Comparison of ENCODE assay signal across 21 cellular contexts in genomic region chr11:33743291-33743690, GRCh38. TPM values are rescaled to one million over a fixed set of nuclear protein-coding genes. Genes with fewer than 3 reads are reported as not detected.
DNase-seq lines count a peak whose midpoint lies in the region; ATAC-seq and TF ChIP-seq lines count a peak whose summit lies in the region.
"Had no signal": no experiment of that assay in that cellular context is flagged by ENCODE, and none has a peak within 500 bp of the region (broad histone marks: within the 10 kb centered on the region; RNA-seq: fewer than 3 reads in every experiment).

No MANE protein-coding gene starts in this region.

- CTCF ChIA-PET in activated naive CD4-positive, alpha-beta T cell treated with anti-CD3 and anti-CD28 coated beads for 36 hours (lab: Charles Lee) = interaction anchor here (0.9 to 2.8 kb wide), 12 partner anchors 10 to 383 kb away, joined by 3 to 38 read pairs (median 9); no protein-coding TSS in a partner anchor

- TF ChIP-seq CTCF in left ventricle myocardium inferior (IDR thresholded peaks at IDR 0.05; ENCODE audit: borderline replicate concordance) = no peak
- TF ChIP-seq CTCF in nephron progenitor cell (IDR thresholded peaks at IDR 0.05) = no peak

- peaks cover 1% of the 10 kb centered on the region for H3K36me3 Mint-ChIP-seq in activated naive CD4-positive, alpha-beta T cell treated with anti-CD3 and anti-CD28 coated beads for 36 hours (ENCODE audit: low read depth)
- H3K36me3 Mint-ChIP-seq in nephron progenitor cell (ENCODE audit: low read depth) = peaks cover 16% of the 10 kb centered on the region

- peak overlapping the region; percentile 37 for H3K27ac ChIP-seq in left ventricle myocardium inferior (replicated peaks)
- H3K27ac ChIP-seq in subcutaneous abdominal adipose tissue (ENCODE audit: low read depth, low read length) = peak overlapping the region; percentile 7
- H3K27ac ChIP-seq: 22Rv1, A549, BLaER1 had no signal

- no peaks in the 10 kb centered on the region for H3K27me3 Mint-ChIP-seq in activated naive CD4-positive, alpha-beta T cell treated with anti-CD3 and anti-CD28 coated beads for 36 hours (ENCODE audit: low read depth)
- no peaks in the 10 kb centered on the region for H3K27me3 Mint-ChIP-seq in nephron progenitor cell (ENCODE audit: low read depth, poor library complexity)
- H3K27me3 Mint-ChIP-seq: CD4-positive, alpha-beta memory T cell had no signal

- no peaks in the 10 kb centered on the region for H3K9me3 Mint-ChIP-seq in activated naive CD4-positive, alpha-beta T cell treated with anti-CD3 and anti-CD28 coated beads for 36 hours
- peaks cover 8% of the 10 kb centered on the region for H3K9me3 Mint-ChIP-seq in nephron progenitor cell
- H3K9me3 Mint-ChIP-seq: CD14-positive monocyte; CD4-positive, alpha-beta memory T cell; GM23338 had no signal

- no peak for ATAC-seq in GM21825 (IDR thresholded peaks at IDR 0.05; ENCODE audit: unreplicated experiment)
- ATAC-seq: GM23338 had no signal

- no peak for DNase-seq in activated naive CD4-positive, alpha-beta T cell treated with anti-CD3 and anti-CD28 coated beads for 36 hours
- no peak for DNase-seq in activated naive CD4-positive, alpha-beta T cell treated with anti-CD3 and anti-CD28 coated beads, Interleukin-2, amount 50 U/mL, for 16 hours
- DNase-seq in left ventricle myocardium inferior (no peak), cardiac septum (ENCODE audit: low spot score) (no peak), nephron progenitor cell (no peak), NCI-H446 (lab: John Stamatoyannopoulos, UW) (no peak)
- DNase-seq: AML-193, DMS153, DMS79, GDM1, HCEC 1CT had no signal

- intact Hi-C loops in activated naive CD4-positive, alpha-beta T cell treated with anti-CD3 and anti-CD28 coated beads for 36 hours (cut with micrococcal nuclease) = loop anchor here (2.0 kb wide), 1 partner anchor 200 kb away; no protein-coding TSS in a partner anchor
- intact Hi-C loops in left ventricle myocardium inferior (cut with micrococcal nuclease) (loop anchor here (5.0 kb wide), 1 partner anchor 381 kb away; no protein-coding TSS in a partner anchor), cardiac septum (cut with DNase I) (loop anchor here (5.0 kb wide), 1 partner anchor 201 kb away; no protein-coding TSS in a partner anchor)

- H3K4me3 ChIP-seq in left ventricle myocardium inferior (no peak overlapping the region), subcutaneous abdominal adipose tissue (ENCODE audit: low read depth in 1 of 5, low read length in 5 of 5) (no peak overlapping the region)
- H3K4me3 ChIP-seq: A549, BLaER1, GM23338 had no signal

- no peak overlapping the region for H3K4me3 Mint-ChIP-seq in activated naive CD4-positive, alpha-beta T cell treated with anti-CD3 and anti-CD28 coated beads for 36 hours
- no peak overlapping the region for H3K4me3 Mint-ChIP-seq in nephron progenitor cell
- H3K4me3 Mint-ChIP-seq: CD14-positive monocyte; CD4-positive, alpha-beta memory T cell; GM23338 had no signal

- peaks cover 5% of the 10 kb centered on the region for H3K4me1 Mint-ChIP-seq in activated naive CD4-positive, alpha-beta T cell treated with anti-CD3 and anti-CD28 coated beads for 36 hours (ENCODE audit: low read depth)
- H3K4me1 Mint-ChIP-seq in nephron progenitor cell = peaks cover 18% of the 10 kb centered on the region
- H3K4me1 Mint-ChIP-seq: CD14-positive monocyte had no signal

- H3K9me3 ChIP-seq in left ventricle myocardium inferior (replicated peaks) = no peaks in the 10 kb centered on the region
- H3K9me3 ChIP-seq in subcutaneous abdominal adipose tissue (ENCODE audit: control insufficient read depth in 5 of 5, low read length in 5 of 5) = no peaks in the 10 kb centered on the region
- H3K9me3 ChIP-seq: A549, BLaER1 had no signal

- H3K36me3 ChIP-seq in left ventricle myocardium inferior (peaks cover 33% of the 10 kb centered on the region), subcutaneous abdominal adipose tissue (ENCODE audit: control insufficient read depth in 5 of 5, insufficient read depth in 5 of 5, low read length in 5 of 5) (peaks cover 10 to 25% (median 19%) of the 10 kb centered on the region in 5 donors)

- H3K9ac ChIP-seq in subcutaneous abdominal adipose tissue (ENCODE audit: low read length in 5 of 5) = no peak overlapping the region
- H3K9ac ChIP-seq: BLaER1 had no signal

- H3K4me1 ChIP-seq in left ventricle myocardium inferior (peaks cover 44% of the 10 kb centered on the region), subcutaneous abdominal adipose tissue (ENCODE audit: control insufficient read depth in 5 of 5, insufficient read depth in 5 of 5, low read length in 5 of 5) (no peaks in the 10 kb centered on the region)
- H3K4me1 ChIP-seq: BLaER1 had no signal

- peak overlapping the region; percentile 17 for H3K27ac Mint-ChIP-seq in activated naive CD4-positive, alpha-beta T cell treated with anti-CD3 and anti-CD28 coated beads for 36 hours
- H3K27ac Mint-ChIP-seq in nephron progenitor cell = peak overlapping the region; percentile 9
- H3K27ac Mint-ChIP-seq: GM23338 had no signal

- H3K27me3 ChIP-seq in left ventricle myocardium inferior (ENCODE audit: low read depth) (no peaks in the 10 kb centered on the region), subcutaneous abdominal adipose tissue (ENCODE audit: control insufficient read depth in 5 of 5, insufficient read depth in 4 of 5, low read length in 5 of 5) (no peaks in the 10 kb centered on the region)
- H3K27me3 ChIP-seq: BLaER1 had no signal

RNA-seq across cellular contexts. Expression of gene CD59, which starts 7.1 kb away (rescaled TPM):
- 10 to 100 TPM; 59.9 to 61.9 TPM for total RNA-seq in activated naive CD4-positive, alpha-beta T cell treated with anti-CD3 and anti-CD28 coated beads for 36 hours
- total RNA-seq in left ventricle myocardium inferior = 789 TPM
- total RNA-seq in cardiac septum = 932 TPM

RNA-seq across cellular contexts. Expression of gene FBXO3, which starts 31.0 kb away (rescaled TPM):
- total RNA-seq in activated naive CD4-positive, alpha-beta T cell treated with anti-CD3 and anti-CD28 coated beads for 36 hours = 10 to 100 TPM; 12.2 to 12.9 TPM
- total RNA-seq in left ventricle myocardium inferior = 49.8 TPM
- 46.1 TPM for total RNA-seq in cardiac septum

RNA-seq across cellular contexts. Expression of gene C11orf91, which starts 42.7 kb away (rescaled TPM):
- not detected for total RNA-seq in activated naive CD4-positive, alpha-beta T cell treated with anti-CD3 and anti-CD28 coated beads for 36 hours
- not detected for total RNA-seq in left ventricle myocardium inferior
- total RNA-seq in cardiac septum = 1.4 TPM
- total RNA-seq: Daoy, GM23338, HT-29 had no signal

Comparison
In these comparisons a context has a peak if more than half of its experiments do, and no peak if none do; other contexts are left out.
1. RNA of gene CD59, which starts 7.1 kb away (total RNA-seq): 932 TPM in cardiac septum (single experiment) and 789 TPM in left ventricle myocardium inferior (single experiment); 59.9 to 61.9 TPM in activated naive CD4-positive, alpha-beta T cell treated with anti-CD3 and anti-CD28 coated beads for 36 hours; every median in the first group is over 10 times any median in the second.